20 cellular contexts compared by ENCODE assay signal in genomic region chr19:57656346-57656745, GRCh38. TPM values are rescaled to one million over a fixed set of nuclear protein-coding genes. Genes with fewer than 3 reads are reported as not detected.
A peak's percentile ranks its signal among the peaks of the same experiment; 100 is the strongest.
DNase-seq lines count a peak whose midpoint lies in the region; FAIRE-seq and TF ChIP-seq lines count a peak whose summit lies in the region.
"Had no signal": no experiment of that assay in that cellular context is flagged by ENCODE, and none has a peak within 500 bp of the region (broad histone marks: within the 10 kb centered on the region; RNA-seq: fewer than 3 reads in every experiment).

No MANE protein-coding gene starts in this region.

- H2AFZ ChIP-seq in mammary epithelial cell (ENCODE audit: low read depth, low read length) = no peak overlapping the region
- H2AFZ ChIP-seq: GM23338 had no signal

- TF ChIP-seq CTCF in mammary epithelial cell (conservative IDR thresholded peaks at IDR 0.05 in 1 of 2, IDR thresholded peaks at IDR 0.05 in 1 of 2; ENCODE audit: extremely low read depth in 1 of 2, insufficient read depth in 1 of 2, low read depth in 1 of 2, low read length in 2 of 2) (no peak), MCF 10A (IDR thresholded peaks at IDR 0.05; ENCODE audit: unreplicated experiment) (no peak), bronchial epithelial cell (IDR thresholded peaks at IDR 0.05; ENCODE audit: insufficient read depth, low read length, severe bottlenecking) (no peak), esophagus muscularis mucosa (IDR thresholded peaks at IDR 0.05) (no peak), progenitor cell of endocrine pancreas (IDR thresholded peaks at IDR 0.05; ENCODE audit: unreplicated experiment) (no peak), GM10248 (IDR thresholded peaks at IDR 0.05; ENCODE audit: control extremely low read depth, extremely low read depth, low read depth, missing control alignments) (no peak)

- no peak for TF ChIP-seq POLR2A in esophagus muscularis mucosa (IDR thresholded peaks at IDR 0.05; ENCODE audit: low read depth)

- H3K4me3 Mint-ChIP-seq in MCF 10A (ENCODE audit: unreplicated experiment) (no peak overlapping the region), progenitor cell of endocrine pancreas (ENCODE audit: low read depth) (no peak overlapping the region)
- H3K4me3 Mint-ChIP-seq: CD4-positive, alpha-beta T cell; GM23338 had no signal

- dilution Hi-C loops in mammary epithelial cell (cut with HindIII; ENCODE audit: low sequenced_read_pairs) = no loop called here

- H3K4me1 Mint-ChIP-seq in MCF 10A (ENCODE audit: insufficient read depth, unreplicated experiment) = no peaks in the 10 kb centered on the region
- H3K4me1 Mint-ChIP-seq in progenitor cell of endocrine pancreas (ENCODE audit: low read depth) = no peaks in the 10 kb centered on the region

- POLR2A ChIA-PET in MCF 10A (lab: Yijun Ruan, JAX) (interaction anchor here (0.7 to 1.2 kb wide), 2 partner anchors 9 to 10 kb away, joined by 3 read pairs; no protein-coding TSS in a partner anchor), GM10248 (lab: Yijun Ruan, JAX) (no interaction called here)

- H3K27me3 Mint-ChIP-seq in MCF 10A (ENCODE audit: insufficient read depth, unreplicated experiment) (peaks cover 24% of the 10 kb centered on the region), progenitor cell of endocrine pancreas (peaks cover 45% of the 10 kb centered on the region)

- H3K9me3 ChIP-seq in mammary epithelial cell (replicated peaks; ENCODE audit: insufficient read depth, low read length) (peaks cover 3% of the 10 kb centered on the region), esophagus muscularis mucosa (peaks cover 0 to 3% (median 0%) of the 10 kb centered on the region in 4 donors)
- H3K9me3 ChIP-seq: BE2C had no signal

- CTCF ChIA-PET in mammary epithelial cell (lab: Charles Lee; ENCODE audit: low non-redundant PET) = no interaction called here
- CTCF ChIA-PET in MCF 10A (lab: Yijun Ruan, JAX) = interaction anchor here (0.8 kb wide), 1 partner anchor 56 kb away, joined by 3 read pairs; no protein-coding TSS in a partner anchor
- CTCF ChIA-PET in GM10248 (lab: Yijun Ruan, JAX) = interaction anchor here (2.1 kb wide), 1 partner anchor 14 kb away, joined by 8 read pairs; no protein-coding TSS in a partner anchor

- no peak for TF ChIP-seq EP300 in esophagus muscularis mucosa (IDR thresholded peaks at IDR 0.05)

- H3K36me3 ChIP-seq in mammary epithelial cell (ENCODE audit: insufficient read depth, low read length) = no peaks in the 10 kb centered on the region
- no peaks in the 10 kb centered on the region for H3K36me3 ChIP-seq in bronchial epithelial cell (ENCODE audit: control insufficient read depth, insufficient read depth, low read length)
- no peaks in the 10 kb centered on the region for H3K36me3 ChIP-seq in esophagus muscularis mucosa
- H3K36me3 ChIP-seq: BE2C had no signal

- H3K9me3 Mint-ChIP-seq in MCF 10A (ENCODE audit: unreplicated experiment) (peaks cover 44% of the 10 kb centered on the region), progenitor cell of endocrine pancreas (ENCODE audit: low read depth) (peaks cover 26% of the 10 kb centered on the region)

- H3K79me2 ChIP-seq in mammary epithelial cell (ENCODE audit: insufficient read depth, low read length) = no peaks in the 10 kb centered on the region

- no peaks in the 10 kb centered on the region for H4K20me1 ChIP-seq in mammary epithelial cell (ENCODE audit: insufficient read depth, low read length)

- BruUV-seq in mammary epithelial cell (replicated peaks; lab: Mats Ljungman, UMichigan) = no TSS peak
- BruUV-seq in MCF 10A (replicated peaks; lab: Mats Ljungman, UMichigan) = no TSS peak

- FAIRE-seq in bronchial epithelial cell (lab: Jason Lieb, UNC) = no peak
- FAIRE-seq: D721Med, GM12878, H54 had no signal

- H3K27ac Mint-ChIP-seq in MCF 10A (ENCODE audit: low read depth, unreplicated experiment) (no peak overlapping the region), progenitor cell of endocrine pancreas (no peak overlapping the region)
- H3K27ac Mint-ChIP-seq: CD4-positive, alpha-beta T cell; GM23338 had no signal

- H3K36me3 Mint-ChIP-seq in MCF 10A (ENCODE audit: insufficient read depth, unreplicated experiment) = peaks cover 4% of the 10 kb centered on the region
- no peaks in the 10 kb centered on the region for H3K36me3 Mint-ChIP-seq in progenitor cell of endocrine pancreas (ENCODE audit: insufficient read depth)

- H3K27me3 ChIP-seq in mammary epithelial cell (ENCODE audit: insufficient read depth, low read length) (no peaks in the 10 kb centered on the region), bronchial epithelial cell (ENCODE audit: control insufficient read depth, insufficient read depth, low read length) (no peaks in the 10 kb centered on the region), esophagus muscularis mucosa (peaks cover 0 to 4% (median 0%) of the 10 kb centered on the region in 4 donors)

- H3K4me3 ChIP-seq in mammary epithelial cell (replicated peaks in 1 of 3; ENCODE audit: insufficient read depth in 1 of 3, low read depth in 2 of 3, low read length in 3 of 3) (no peak overlapping the region), bronchial epithelial cell (ENCODE audit: low read depth, low read length) (no peak overlapping the region), esophagus muscularis mucosa (no peak overlapping the region)
- H3K4me3 ChIP-seq: GM12878, GM23338 had no signal

- H3K9ac ChIP-seq in mammary epithelial cell (ENCODE audit: insufficient read depth, low read length) = no peak overlapping the region

- H3K27ac ChIP-seq in mammary epithelial cell (ENCODE audit: insufficient read depth, low read depth, low read length) (no peak overlapping the region), esophagus muscularis mucosa (replicated peaks in 1 of 4) (no peak overlapping the region)
- H3K27ac ChIP-seq: C4-2B had no signal

- no peak overlapping the region for H3K4me2 ChIP-seq in mammary epithelial cell (ENCODE audit: insufficient read depth, low read depth, low read length)
- H3K4me2 ChIP-seq: GM23338 had no signal

- intact Hi-C loops in mammary epithelial cell (cut with micrococcal nuclease) (no loop called here), MCF 10A (cut with micrococcal nuclease) (no loop called here), esophagus muscularis mucosa (cut with DNase I) (no loop called here)

- H3K4me1 ChIP-seq in mammary epithelial cell (ENCODE audit: insufficient read depth, low read length) = peaks cover 15% of the 10 kb centered on the region
- peaks cover 0 to 3% (median 0%) of the 10 kb centered on the region in 4 donors for H3K4me1 ChIP-seq in esophagus muscularis mucosa
- H3K4me1 ChIP-seq: BE2C had no signal

- DNase-seq in mammary epithelial cell (peak; percentile 28), MCF 10A (ENCODE audit: unreplicated experiment) (no peak), bronchial epithelial cell (ENCODE audit: low read depth) (peak; percentile 46), esophagus muscularis mucosa (ENCODE audit: extremely low spot score) (peak; percentile 39), progenitor cell of endocrine pancreas (ENCODE audit: low spot score, unreplicated experiment) (no peak), GM10248 (ENCODE audit: extremely low spot score) (no peak), C1 segment of cervical spinal cord (lab: John Stamatoyannopoulos, UW) (no peak)
- DNase-seq: BE2C; Caco-2; CD4-positive, alpha-beta T cell; DMS79 treated with DMSO at 0.1 percent for 48 hours; GF-D8; HCEC 1CT had no signal

- in situ Hi-C loops in mammary epithelial cell (cut with MboI; ENCODE audit: low sequenced_read_pairs in 2 of 2) = no loop called here

- 67% methylated on average over 1 of the region's 1 CpG for WGBS in mammary epithelial cell (ENCODE audit: low coverage, missing lambda C conversion rate)
- 70% methylated on average over 1 of the region's 1 CpG for WGBS in esophagus muscularis mucosa

RNA-seq across cellular contexts. Expression of gene ZSCAN4, which starts 12.4 kb away (rescaled TPM):
- total RNA-seq in mammary epithelial cell (not detected), MCF 10A (2022) (not detected in 2 replicates), bronchial epithelial cell (0.13 TPM in 1 of 2 replicates, not detected in the other), esophagus muscularis mucosa (not detected), progenitor cell of endocrine pancreas (not detected in 2 replicates)
- polyA plus RNA-seq in mammary epithelial cell = 0.12 TPM
- polyA minus RNA-seq in mammary epithelial cell = not detected
- total RNA-seq: A172; Caco-2; CD4-positive, alpha-beta T cell; GM12878; GM23338; HT-29 had no signal
- polyA plus RNA-seq: GM23338 had no signal

RNA-seq across cellular contexts. Expression of gene ZNF211, which starts 23.4 kb away (rescaled TPM):
- total RNA-seq in mammary epithelial cell (10 to 100 TPM; 11.4 to 13.5 TPM), MCF 10A (2022) (5.7 and 11.4 TPM in 2 replicates), bronchial epithelial cell (11.1 and 13.8 TPM in 2 replicates), esophagus muscularis mucosa (10 to 100 TPM in 2 of 4 donors, 1 to 10 TPM in 2; 9.4 to 14.8 (median 11.0) TPM), progenitor cell of endocrine pancreas (25.1 and 26.0 TPM in 2 replicates)
- 6.4 TPM for polyA plus RNA-seq in mammary epithelial cell
- 8.9 TPM for polyA minus RNA-seq in mammary epithelial cell

RNA-seq across cellular contexts. Expression of gene ZNF551, which starts 25.4 kb away (rescaled TPM):
- total RNA-seq in mammary epithelial cell (1 to 10 TPM; 8.5 to 9.2 TPM), MCF 10A (2022) (5.8 and 6.8 TPM in 2 replicates), bronchial epithelial cell (6.5 and 6.8 TPM in 2 replicates), esophagus muscularis mucosa (1 to 10 TPM; 6.2 to 8.4 (median 6.9) TPM), progenitor cell of endocrine pancreas (10.9 and 13.6 TPM in 2 replicates)
- polyA plus RNA-seq in mammary epithelial cell = 7.9 TPM
- 1.6 TPM for polyA minus RNA-seq in mammary epithelial cell

RNA-seq across cellular contexts. Expression of gene ZNF134, which starts 42.3 kb away (rescaled TPM):
- total RNA-seq in mammary epithelial cell (10 to 100 TPM; 21.7 to 32.0 TPM), MCF 10A (2022) (16.4 and 18.8 TPM in 2 replicates), bronchial epithelial cell (17.1 and 23.2 TPM in 2 replicates), esophagus muscularis mucosa (10 to 100 TPM; 14.5 to 31.3 (median 22.1) TPM), progenitor cell of endocrine pancreas (24.9 and 26.8 TPM in 2 replicates)
- polyA plus RNA-seq in mammary epithelial cell = 9.3 TPM
- polyA minus RNA-seq in mammary epithelial cell = 6.3 TPM
- total RNA-seq: HT-29 had no signal

RNA-seq across cellular contexts. Expression of gene ZNF154, which starts 52.7 kb away (rescaled TPM):
- total RNA-seq in mammary epithelial cell (1 to 10 TPM in 1 of 2 donors, under 1 TPM in 1; 0.42 to 9.0 TPM), MCF 10A (2022) (not detected in 2 replicates), bronchial epithelial cell (0.53 and 1.2 TPM in 2 replicates), esophagus muscularis mucosa (1 to 10 TPM; 5.0 to 8.7 (median 7.1) TPM), progenitor cell of endocrine pancreas (39.0 and 43.3 TPM in 2 replicates)
- polyA plus RNA-seq in mammary epithelial cell = 0.70 TPM
- polyA minus RNA-seq in mammary epithelial cell = not detected
- total RNA-seq: A172, Caco-2, HT-29 had no signal

Comparison
In these comparisons a context has a peak if more than half of its experiments do, and no peak if none do; other contexts are left out.
1. DNase-seq: peak in mammary epithelial cell (single experiment), bronchial epithelial cell (single experiment) and esophagus muscularis mucosa (single experiment); none in MCF 10A (single experiment), progenitor cell of endocrine pancreas (single experiment), GM10248 (single experiment) and C1 segment of cervical spinal cord (0 of 14).